13 cellular contexts compared by ENCODE assay signal in the genomic region with DNA sequence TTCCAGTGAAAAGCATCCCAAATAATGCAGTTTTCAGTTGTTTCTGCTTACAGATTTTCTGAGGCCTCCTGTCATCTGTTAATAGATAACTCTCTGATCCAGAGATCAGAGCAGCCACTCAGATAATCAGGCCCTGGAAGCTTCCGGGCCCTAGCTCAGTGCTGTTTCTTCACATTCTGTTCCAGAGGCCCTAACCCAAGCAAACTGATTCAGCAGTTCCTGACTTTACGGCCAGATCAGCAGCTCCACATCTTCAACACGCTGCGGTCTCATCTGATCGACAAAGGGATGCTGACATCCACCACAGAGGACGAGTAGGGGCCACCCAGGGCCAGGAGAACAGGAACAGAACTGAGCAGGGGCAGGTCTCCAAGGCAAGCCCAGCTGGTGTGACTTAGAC.
"Had no signal": no experiment of that assay in that cellular context is flagged by ENCODE, and none has a peak within 500 bp of the region (broad histone marks: within the 10 kb centered on the region; RNA-seq: fewer than 3 reads in every experiment).

No MANE protein-coding gene starts in this region.

- H3K27ac Mint-ChIP-seq: mesothelial cell of epicardium, T-cell had no signal

- H3K27me3 Mint-ChIP-seq: T-cell had no signal

- H3K4me1 Mint-ChIP-seq: immature natural killer cell had no signal

- H3K4me3 Mint-ChIP-seq: immature natural killer cell, mesothelial cell of epicardium, T-cell had no signal

- DNase-seq: activated effector memory CD4-positive, alpha-beta T cell treated with anti-CD3 and anti-CD28 coated beads, Interleukin-2, amount 50 U/mL, for 16 hours; dermis blood vessel endothelial cell; gastrocnemius medialis; heart left ventricle; immature natural killer cell; lower lobe of right lung; SK-N-SH; T-cell; T1000; transverse colon had no signal

- H3K9me2 ChIP-seq: SK-N-SH had no signal

- H3K4me3 ChIP-seq: gastrocnemius medialis, heart left ventricle, lower lobe of right lung, prostate gland, transverse colon had no signal

- H3K27ac ChIP-seq: epithelial cell of prostate, gastrocnemius medialis, heart left ventricle, lower lobe of right lung, prostate gland, transverse colon had no signal

- H3K9me3 ChIP-seq: gastrocnemius medialis, heart left ventricle, lower lobe of right lung, prostate gland, SK-N-SH, transverse colon had no signal

- H3K27me3 ChIP-seq: gastrocnemius medialis, heart left ventricle, transverse colon had no signal

- H3K9ac ChIP-seq: SK-N-SH had no signal

- H3K4me2 ChIP-seq: SK-N-SH had no signal

- H3K4me1 ChIP-seq: lower lobe of right lung, prostate gland had no signal

- H3K9me3 Mint-ChIP-seq: immature natural killer cell, mesothelial cell of epicardium, T-cell had no signal
